1 cellular context compared by ENCODE assay signal in the genomic region with DNA sequence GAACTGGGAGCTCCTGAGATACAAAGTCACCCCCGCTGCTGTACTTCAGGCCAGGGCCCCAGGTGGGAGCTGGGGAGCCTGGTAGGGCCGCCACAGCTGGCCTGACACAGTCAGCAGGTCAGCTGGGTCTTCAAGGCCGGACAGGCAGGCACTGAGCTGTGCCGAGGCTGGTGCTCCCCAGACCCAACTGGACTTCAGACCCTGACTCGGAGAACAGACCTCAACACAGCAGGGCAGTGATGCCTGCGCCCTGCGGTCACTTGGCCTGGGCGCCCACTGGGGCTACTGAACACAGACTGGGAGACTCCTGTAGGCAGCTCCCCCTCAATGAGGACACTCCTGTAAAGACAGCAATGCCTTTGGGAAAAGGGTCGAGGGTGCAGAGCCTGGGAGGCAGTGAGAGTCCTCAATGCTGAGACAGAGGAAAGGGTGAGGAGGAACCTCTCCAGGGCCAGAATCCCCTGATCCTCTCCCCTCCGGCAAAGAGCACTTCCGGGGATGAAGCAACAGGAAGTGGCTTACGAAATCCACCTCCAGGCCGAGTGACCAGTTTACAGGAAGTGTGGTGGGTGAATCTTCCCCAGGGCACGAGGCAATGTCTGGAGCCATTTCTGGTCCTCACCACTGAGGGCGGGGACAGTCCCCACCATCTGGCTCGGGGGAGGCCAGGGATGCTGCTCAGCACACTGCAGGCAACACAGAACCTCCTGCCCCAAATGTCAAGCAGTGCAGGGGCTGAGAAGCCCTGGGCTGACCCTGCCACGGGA.
TF ChIP-seq lines count a peak whose summit lies in the region.

No MANE protein-coding gene starts in this region.

TF ChIP-seq in HepG2, 621 proteins besides CTCF, POLR2A, EP300 and RAD21 (continued from another document and continues in another):
- TF ChIP-seq, protein P1, sequence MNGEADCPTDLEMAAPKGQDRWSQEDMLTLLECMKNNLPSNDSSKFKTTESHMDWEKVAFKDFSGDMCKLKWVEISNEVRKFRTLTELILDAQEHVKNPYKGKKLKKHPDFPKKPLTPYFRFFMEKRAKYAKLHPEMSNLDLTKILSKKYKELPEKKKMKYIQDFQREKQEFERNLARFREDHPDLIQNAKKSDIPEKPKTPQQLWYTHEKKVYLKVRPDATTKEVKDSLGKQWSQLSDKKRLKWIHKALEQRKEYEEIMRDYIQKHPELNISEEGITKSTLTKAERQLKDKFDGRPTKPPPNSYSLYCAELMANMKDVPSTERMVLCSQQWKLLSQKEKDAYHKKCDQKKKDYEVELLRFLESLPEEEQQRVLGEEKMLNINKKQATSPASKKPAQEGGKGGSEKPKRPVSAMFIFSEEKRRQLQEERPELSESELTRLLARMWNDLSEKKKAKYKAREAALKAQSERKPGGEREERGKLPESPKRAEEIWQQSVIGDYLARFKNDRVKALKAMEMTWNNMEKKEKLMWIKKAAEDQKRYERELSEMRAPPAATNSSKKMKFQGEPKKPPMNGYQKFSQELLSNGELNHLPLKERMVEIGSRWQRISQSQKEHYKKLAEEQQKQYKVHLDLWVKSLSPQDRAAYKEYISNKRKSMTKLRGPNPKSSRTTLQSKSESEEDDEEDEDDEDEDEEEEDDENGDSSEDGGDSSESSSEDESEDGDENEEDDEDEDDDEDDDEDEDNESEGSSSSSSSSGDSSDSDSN (CRISPR knock-in tag; IDR thresholded peaks at IDR 0.05), result peak; percentile 53
- TF ChIP-seq ZNF296 (CRISPR knock-in tag; conservative IDR thresholded peaks at IDR 0.05), result no peak; the same call in 1 of the 2 replicates
- TF ChIP-seq TBP (CRISPR knock-in tag; IDR thresholded peaks at IDR 0.05), result no peak
- TF ChIP-seq PRPF4 (IDR thresholded peaks at IDR 0.05; ENCODE audit: low read depth, low read length, poor library complexity, severe bottlenecking), result no peak
- TF ChIP-seq, protein P2, sequence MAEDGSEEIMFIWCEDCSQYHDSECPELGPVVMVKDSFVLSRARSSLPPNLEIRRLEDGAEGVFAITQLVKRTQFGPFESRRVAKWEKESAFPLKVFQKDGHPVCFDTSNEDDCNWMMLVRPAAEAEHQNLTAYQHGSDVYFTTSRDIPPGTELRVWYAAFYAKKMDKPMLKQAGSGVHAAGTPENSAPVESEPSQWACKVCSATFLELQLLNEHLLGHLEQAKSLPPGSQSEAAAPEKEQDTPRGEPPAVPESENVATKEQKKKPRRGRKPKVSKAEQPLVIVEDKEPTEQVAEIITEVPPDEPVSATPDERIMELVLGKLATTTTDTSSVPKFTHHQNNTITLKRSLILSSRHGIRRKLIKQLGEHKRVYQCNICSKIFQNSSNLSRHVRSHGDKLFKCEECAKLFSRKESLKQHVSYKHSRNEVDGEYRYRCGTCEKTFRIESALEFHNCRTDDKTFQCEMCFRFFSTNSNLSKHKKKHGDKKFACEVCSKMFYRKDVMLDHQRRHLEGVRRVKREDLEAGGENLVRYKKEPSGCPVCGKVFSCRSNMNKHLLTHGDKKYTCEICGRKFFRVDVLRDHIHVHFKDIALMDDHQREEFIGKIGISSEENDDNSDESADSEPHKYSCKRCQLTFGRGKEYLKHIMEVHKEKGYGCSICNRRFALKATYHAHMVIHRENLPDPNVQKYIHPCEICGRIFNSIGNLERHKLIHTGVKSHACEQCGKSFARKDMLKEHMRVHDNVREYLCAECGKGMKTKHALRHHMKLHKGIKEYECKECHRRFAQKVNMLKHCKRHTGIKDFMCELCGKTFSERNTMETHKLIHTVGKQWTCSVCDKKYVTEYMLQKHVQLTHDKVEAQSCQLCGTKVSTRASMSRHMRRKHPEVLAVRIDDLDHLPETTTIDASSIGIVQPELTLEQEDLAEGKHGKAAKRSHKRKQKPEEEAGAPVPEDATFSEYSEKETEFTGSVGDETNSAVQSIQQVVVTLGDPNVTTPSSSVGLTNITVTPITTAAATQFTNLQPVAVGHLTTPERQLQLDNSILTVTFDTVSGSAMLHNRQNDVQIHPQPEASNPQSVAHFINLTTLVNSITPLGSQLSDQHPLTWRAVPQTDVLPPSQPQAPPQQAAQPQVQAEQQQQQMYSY (CRISPR knock-in tag; IDR thresholded peaks at IDR 0.05), result peak; percentile 52
- TF ChIP-seq NBN (conservative IDR thresholded peaks at IDR 0.05), result no peak
- TF ChIP-seq HNRNPL (IDR thresholded peaks at IDR 0.05; ENCODE audit: low read depth, low read length), result no peak
- TF ChIP-seq ZKSCAN5 (CRISPR knock-in tag; IDR thresholded peaks at IDR 0.05), result no peak
- TF ChIP-seq ZNF816 (CRISPR knock-in tag; IDR thresholded peaks at IDR 0.05; ENCODE audit: borderline replicate concordance), result peak; percentile 52; the same call in 1 of the 2 replicates
- TF ChIP-seq, protein P3, sequence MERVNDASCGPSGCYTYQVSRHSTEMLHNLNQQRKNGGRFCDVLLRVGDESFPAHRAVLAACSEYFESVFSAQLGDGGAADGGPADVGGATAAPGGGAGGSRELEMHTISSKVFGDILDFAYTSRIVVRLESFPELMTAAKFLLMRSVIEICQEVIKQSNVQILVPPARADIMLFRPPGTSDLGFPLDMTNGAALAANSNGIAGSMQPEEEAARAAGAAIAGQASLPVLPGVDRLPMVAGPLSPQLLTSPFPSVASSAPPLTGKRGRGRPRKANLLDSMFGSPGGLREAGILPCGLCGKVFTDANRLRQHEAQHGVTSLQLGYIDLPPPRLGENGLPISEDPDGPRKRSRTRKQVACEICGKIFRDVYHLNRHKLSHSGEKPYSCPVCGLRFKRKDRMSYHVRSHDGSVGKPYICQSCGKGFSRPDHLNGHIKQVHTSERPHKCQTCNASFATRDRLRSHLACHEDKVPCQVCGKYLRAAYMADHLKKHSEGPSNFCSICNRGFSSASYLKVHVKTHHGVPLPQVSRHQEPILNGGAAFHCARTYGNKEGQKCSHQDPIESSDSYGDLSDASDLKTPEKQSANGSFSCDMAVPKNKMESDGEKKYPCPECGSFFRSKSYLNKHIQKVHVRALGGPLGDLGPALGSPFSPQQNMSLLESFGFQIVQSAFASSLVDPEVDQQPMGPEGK (CRISPR knock-in tag; IDR thresholded peaks at IDR 0.05), result peak; percentile 91
- no peak for TF ChIP-seq ZFAT (CRISPR knock-in tag; conservative IDR thresholded peaks at IDR 0.05)
- TF ChIP-seq ZNF563 (CRISPR knock-in tag; IDR thresholded peaks at IDR 0.05), result peak; percentile 58; the same call in 1 of the 2 replicates
- TF ChIP-seq, protein P4, sequence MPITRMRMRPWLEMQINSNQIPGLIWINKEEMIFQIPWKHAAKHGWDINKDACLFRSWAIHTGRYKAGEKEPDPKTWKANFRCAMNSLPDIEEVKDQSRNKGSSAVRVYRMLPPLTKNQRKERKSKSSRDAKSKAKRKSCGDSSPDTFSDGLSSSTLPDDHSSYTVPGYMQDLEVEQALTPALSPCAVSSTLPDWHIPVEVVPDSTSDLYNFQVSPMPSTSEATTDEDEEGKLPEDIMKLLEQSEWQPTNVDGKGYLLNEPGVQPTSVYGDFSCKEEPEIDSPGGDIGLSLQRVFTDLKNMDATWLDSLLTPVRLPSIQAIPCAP (CRISPR knock-in tag; IDR thresholded peaks at IDR 0.05; ENCODE audit: low read depth), result no peak
- TF ChIP-seq ZNF530 (CRISPR knock-in tag; IDR thresholded peaks at IDR 0.05; ENCODE audit: low read depth), result no peak
- TF ChIP-seq, protein P5, sequence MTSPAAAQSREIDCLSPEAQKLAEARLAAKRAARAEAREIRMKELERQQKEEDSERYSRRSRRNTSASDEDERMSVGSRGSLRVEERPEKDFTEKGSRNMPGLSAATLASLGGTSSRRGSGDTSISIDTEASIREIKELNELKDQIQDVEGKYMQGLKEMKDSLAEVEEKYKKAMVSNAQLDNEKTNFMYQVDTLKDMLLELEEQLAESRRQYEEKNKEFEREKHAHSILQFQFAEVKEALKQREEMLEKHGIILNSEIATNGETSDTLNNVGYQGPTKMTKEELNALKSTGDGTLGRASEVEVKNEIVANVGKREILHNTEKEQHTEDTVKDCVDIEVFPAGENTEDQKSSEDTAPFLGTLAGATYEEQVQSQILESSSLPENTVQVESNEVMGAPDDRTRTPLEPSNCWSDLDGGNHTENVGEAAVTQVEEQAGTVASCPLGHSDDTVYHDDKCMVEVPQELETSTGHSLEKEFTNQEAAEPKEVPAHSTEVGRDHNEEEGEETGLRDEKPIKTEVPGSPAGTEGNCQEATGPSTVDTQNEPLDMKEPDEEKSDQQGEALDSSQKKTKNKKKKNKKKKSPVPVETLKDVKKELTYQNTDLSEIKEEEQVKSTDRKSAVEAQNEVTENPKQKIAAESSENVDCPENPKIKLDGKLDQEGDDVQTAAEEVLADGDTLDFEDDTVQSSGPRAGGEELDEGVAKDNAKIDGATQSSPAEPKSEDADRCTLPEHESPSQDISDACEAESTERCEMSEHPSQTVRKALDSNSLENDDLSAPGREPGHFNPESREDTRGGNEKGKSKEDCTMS (CRISPR knock-in tag; conservative IDR thresholded peaks at IDR 0.05), result no peak
- no peak for TF ChIP-seq ZSCAN30 (CRISPR knock-in tag; IDR thresholded peaks at IDR 0.05)
- TF ChIP-seq, protein P6, sequence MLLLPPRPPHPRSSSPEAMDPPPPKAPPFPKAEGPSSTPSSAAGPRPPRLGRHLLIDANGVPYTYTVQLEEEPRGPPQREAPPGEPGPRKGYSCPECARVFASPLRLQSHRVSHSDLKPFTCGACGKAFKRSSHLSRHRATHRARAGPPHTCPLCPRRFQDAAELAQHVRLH (CRISPR knock-in tag; IDR thresholded peaks at IDR 0.05; ENCODE audit: borderline replicate concordance, low read depth), result peak; percentile 88; the same call in 1 of the 2 replicates
- peak; percentile 90 for TF ChIP-seq RXRB (CRISPR knock-in tag; IDR thresholded peaks at IDR 0.05; ENCODE audit: borderline replicate concordance)
- peak; percentile 70; the same call in 1 of the 2 replicates for TF ChIP-seq ZNF430 (CRISPR knock-in tag; IDR thresholded peaks at IDR 0.05)
- TF ChIP-seq DNMT3B (CRISPR knock-in tag; conservative IDR thresholded peaks at IDR 0.05), result no peak
- TF ChIP-seq, protein P7, sequence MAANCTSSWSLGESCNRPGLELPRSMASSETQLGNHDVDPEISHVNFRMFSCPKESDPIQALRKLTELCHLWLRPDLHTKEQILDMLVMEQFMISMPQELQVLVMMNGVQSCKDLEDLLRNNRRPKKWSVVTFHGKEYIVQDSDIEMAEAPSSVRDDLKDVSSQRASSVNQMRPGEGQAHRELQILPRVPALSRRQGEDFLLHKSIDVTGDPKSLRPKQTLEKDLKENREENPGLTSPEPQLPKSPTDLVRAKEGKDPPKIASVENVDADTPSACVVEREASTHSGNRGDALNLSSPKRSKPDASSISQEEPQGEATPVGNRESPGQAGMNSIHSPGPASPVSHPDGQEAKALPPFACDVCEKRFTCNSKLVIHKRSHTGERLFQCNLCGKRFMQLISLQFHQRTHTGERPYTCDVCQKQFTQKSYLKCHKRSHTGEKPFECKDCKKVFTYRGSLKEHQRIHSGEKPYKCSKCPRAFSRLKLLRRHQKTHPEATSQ (CRISPR knock-in tag; IDR thresholded peaks at IDR 0.05; ENCODE audit: borderline replicate concordance), result no peak
- TF ChIP-seq, protein P8, sequence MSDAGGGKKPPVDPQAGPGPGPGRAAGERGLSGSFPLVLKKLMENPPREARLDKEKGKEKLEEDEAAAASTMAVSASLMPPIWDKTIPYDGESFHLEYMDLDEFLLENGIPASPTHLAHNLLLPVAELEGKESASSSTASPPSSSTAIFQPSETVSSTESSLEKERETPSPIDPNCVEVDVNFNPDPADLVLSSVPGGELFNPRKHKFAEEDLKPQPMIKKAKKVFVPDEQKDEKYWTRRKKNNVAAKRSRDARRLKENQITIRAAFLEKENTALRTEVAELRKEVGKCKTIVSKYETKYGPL (CRISPR knock-in tag; IDR thresholded peaks at IDR 0.05), result no peak
- TF ChIP-seq, protein P9, sequence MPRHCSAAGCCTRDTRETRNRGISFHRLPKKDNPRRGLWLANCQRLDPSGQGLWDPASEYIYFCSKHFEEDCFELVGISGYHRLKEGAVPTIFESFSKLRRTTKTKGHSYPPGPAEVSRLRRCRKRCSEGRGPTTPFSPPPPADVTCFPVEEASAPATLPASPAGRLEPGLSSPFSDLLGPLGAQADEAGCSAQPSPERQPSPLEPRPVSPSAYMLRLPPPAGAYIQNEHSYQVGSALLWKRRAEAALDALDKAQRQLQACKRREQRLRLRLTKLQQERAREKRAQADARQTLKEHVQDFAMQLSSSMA (CRISPR knock-in tag; IDR thresholded peaks at IDR 0.05), result peak; percentile 48; the same call in 1 of the 2 replicates
- TF ChIP-seq, protein P10, sequence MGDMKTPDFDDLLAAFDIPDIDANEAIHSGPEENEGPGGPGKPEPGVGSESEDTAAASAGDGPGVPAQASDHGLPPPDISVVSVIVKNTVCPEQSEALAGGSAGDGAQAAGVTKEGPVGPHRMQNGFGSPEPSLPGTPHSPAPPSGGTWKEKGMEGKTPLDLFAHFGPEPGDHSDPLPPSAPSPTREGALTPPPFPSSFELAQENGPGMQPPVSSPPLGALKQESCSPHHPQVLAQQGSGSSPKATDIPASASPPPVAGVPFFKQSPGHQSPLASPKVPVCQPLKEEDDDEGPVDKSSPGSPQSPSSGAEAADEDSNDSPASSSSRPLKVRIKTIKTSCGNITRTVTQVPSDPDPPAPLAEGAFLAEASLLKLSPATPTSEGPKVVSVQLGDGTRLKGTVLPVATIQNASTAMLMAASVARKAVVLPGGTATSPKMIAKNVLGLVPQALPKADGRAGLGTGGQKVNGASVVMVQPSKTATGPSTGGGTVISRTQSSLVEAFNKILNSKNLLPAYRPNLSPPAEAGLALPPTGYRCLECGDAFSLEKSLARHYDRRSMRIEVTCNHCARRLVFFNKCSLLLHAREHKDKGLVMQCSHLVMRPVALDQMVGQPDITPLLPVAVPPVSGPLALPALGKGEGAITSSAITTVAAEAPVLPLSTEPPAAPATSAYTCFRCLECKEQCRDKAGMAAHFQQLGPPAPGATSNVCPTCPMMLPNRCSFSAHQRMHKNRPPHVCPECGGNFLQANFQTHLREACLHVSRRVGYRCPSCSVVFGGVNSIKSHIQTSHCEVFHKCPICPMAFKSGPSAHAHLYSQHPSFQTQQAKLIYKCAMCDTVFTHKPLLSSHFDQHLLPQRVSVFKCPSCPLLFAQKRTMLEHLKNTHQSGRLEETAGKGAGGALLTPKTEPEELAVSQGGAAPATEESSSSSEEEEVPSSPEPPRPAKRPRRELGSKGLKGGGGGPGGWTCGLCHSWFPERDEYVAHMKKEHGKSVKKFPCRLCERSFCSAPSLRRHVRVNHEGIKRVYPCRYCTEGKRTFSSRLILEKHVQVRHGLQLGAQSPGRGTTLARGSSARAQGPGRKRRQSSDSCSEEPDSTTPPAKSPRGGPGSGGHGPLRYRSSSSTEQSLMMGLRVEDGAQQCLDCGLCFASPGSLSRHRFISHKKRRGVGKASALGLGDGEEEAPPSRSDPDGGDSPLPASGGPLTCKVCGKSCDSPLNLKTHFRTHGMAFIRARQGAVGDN (CRISPR knock-in tag; IDR thresholded peaks at IDR 0.05), result peak; percentile 99
- no peak for TF ChIP-seq ZNF337 (CRISPR knock-in tag; IDR thresholded peaks at IDR 0.05; ENCODE audit: borderline replicate concordance, low read depth)
- TF ChIP-seq ZEB1 (IDR thresholded peaks at IDR 0.05; ENCODE audit: insufficient replicate concordance, low read depth), result no peak
- TF ChIP-seq ZNF160 (CRISPR knock-in tag; IDR thresholded peaks at IDR 0.05), result peak; percentile 45; the same call in 1 of the 2 replicates
- no peak for TF ChIP-seq HDAC6 (IDR thresholded peaks at IDR 0.05; ENCODE audit: low read depth, low read length)
- TF ChIP-seq ZFP36L1 (CRISPR knock-in tag; IDR thresholded peaks at IDR 0.05), result peak; percentile 50; the same call in 1 of the 2 replicates
- peak; percentile 73; the same call in 1 of the 2 replicates for TF ChIP-seq TSC22D2 (CRISPR knock-in tag; IDR thresholded peaks at IDR 0.05; ENCODE audit: borderline replicate concordance)
